8 cellular contexts compared by ENCODE assay signal in genomic region chr4:48778431-48779094, GRCh38. TPM values are rescaled to one million over a fixed set of nuclear protein-coding genes. Genes with fewer than 3 reads are reported as not detected.
DNase-seq lines count a peak whose midpoint lies in the region; ATAC-seq and TF ChIP-seq lines count a peak whose summit lies in the region.

No MANE protein-coding gene starts in this region.

- H3K27me3 ChIP-seq in SU-DHL-6 (ENCODE audit: low read length) (no peaks in the 10 kb centered on the region), esophagus squamous epithelium (no peaks in the 10 kb centered on the region), parathyroid adenoma (ENCODE audit: control insufficient read depth, insufficient read depth, low read length) (no peaks in the 10 kb centered on the region)

- peak overlapping the region; percentile 97 for H3K4me2 ChIP-seq in SU-DHL-6 (ENCODE audit: low read depth, low read length, poor library complexity, severe bottlenecking)
- H3K4me2 ChIP-seq in parathyroid adenoma (ENCODE audit: low read length): peak overlapping the region; percentile 90

- no peak for TF ChIP-seq CTCF in SU-DHL-6 (IDR thresholded peaks at IDR 0.05; ENCODE audit: insufficient read depth, low read length, poor library complexity, severe bottlenecking)
- TF ChIP-seq CTCF in esophagus squamous epithelium (IDR thresholded peaks at IDR 0.05): no peak
- TF ChIP-seq CTCF in parathyroid adenoma (IDR thresholded peaks at IDR 0.05): no peak

- no peak for TF ChIP-seq POLR2A in esophagus squamous epithelium (IDR thresholded peaks at IDR 0.05)

- H2AFZ ChIP-seq in SU-DHL-6 (ENCODE audit: low read depth, low read length, severe bottlenecking) (peak overlapping the region; percentile 88), parathyroid adenoma (peak overlapping the region; percentile 80)

- H3K27ac ChIP-seq in SU-DHL-6 (ENCODE audit: low read depth, low read length) (peak overlapping the region; percentile 80), esophagus squamous epithelium (peak overlapping the region; percentile 95 to 99 (median 99)), parathyroid adenoma (peak overlapping the region; percentile 92)

- H3K9me2 ChIP-seq in SU-DHL-6 (replicated peaks; ENCODE audit: insufficient read depth, low read length): no peaks in the 10 kb centered on the region

- intact Hi-C loops in esophagus squamous epithelium (cut with DNase I): no loop called here

- H3K9me3 ChIP-seq in SU-DHL-6 (ENCODE audit: insufficient read depth, low read length) (no peaks in the 10 kb centered on the region), esophagus squamous epithelium (no peaks in the 10 kb centered on the region), parathyroid adenoma (ENCODE audit: control insufficient read depth, low read length) (no peaks in the 10 kb centered on the region)

- DNase-seq in stimulated activated naive CD4-positive, alpha-beta T cell (lab: John Stamatoyannopoulos, UW): peak in 5 of 6 experiments; percentile 1 to 40 (median 26)
- DNase-seq in stimulated activated naive CD4-positive, alpha-beta T cell treated with Interleukin-2 at 50 U/mL for 16 hours (lab: John Stamatoyannopoulos, UW): no peak
- DNase-seq in esophagus squamous epithelium (lab: John Stamatoyannopoulos, UW) (no peak), iPS-NIHi7 (ENCODE audit: extremely low spot score) (no peak)
- no peak for DNase-seq in stimulated activated CD4-positive, alpha-beta T cell treated with anti-CD3 and anti-CD28 coated beads, Interleukin-4, amount 100 ng/mL, for 1 hour

- no peak for ATAC-seq in GM18867 (IDR thresholded peaks at IDR 0.05; ENCODE audit: unreplicated experiment)

- H3K4me1 ChIP-seq in esophagus squamous epithelium (peaks cover 14 to 61% (median 32%) of the 10 kb centered on the region in 3 donors), parathyroid adenoma (peaks cover 2% of the 10 kb centered on the region)

- H4K20me1 ChIP-seq in SU-DHL-6 (ENCODE audit: low read depth, low read length): peaks cover 38% of the 10 kb centered on the region

- H3K9ac ChIP-seq in SU-DHL-6 (ENCODE audit: low read length): peak overlapping the region; percentile 97
- H3K9ac ChIP-seq in parathyroid adenoma: peak overlapping the region; percentile 84

- H3K79me2 ChIP-seq in SU-DHL-6 (ENCODE audit: insufficient read depth, low read length) (peaks cover 64% of the 10 kb centered on the region), parathyroid adenoma (peaks cover 9% of the 10 kb centered on the region)

- H3K36me3 ChIP-seq in SU-DHL-6 (ENCODE audit: low read length) (no peaks in the 10 kb centered on the region), esophagus squamous epithelium (no peaks in the 10 kb centered on the region), parathyroid adenoma (ENCODE audit: control insufficient read depth, insufficient read depth, low read length) (no peaks in the 10 kb centered on the region)

- H3K4me3 ChIP-seq in SU-DHL-6 (ENCODE audit: insufficient read depth, low read length, poor library complexity, severe bottlenecking) (peak overlapping the region; percentile 92), esophagus squamous epithelium (peak overlapping the region; percentile 92 to 99 (median 96)), parathyroid adenoma (ENCODE audit: low read depth, low read length) (peak overlapping the region; percentile 85)

- WGBS in esophagus squamous epithelium, 2 donors: 0 to 1% methylated on average over 8 of the region's 8 CpGs

- peaks cover 11% of the 10 kb centered on the region for H3F3A ChIP-seq in SU-DHL-6 (ENCODE audit: insufficient read depth)

RNA-seq across cellular contexts. Expression of gene FRYL, which starts 1.5 kb away (rescaled TPM):
- total RNA-seq in esophagus squamous epithelium: 10 to 100 TPM; 26.1 to 69.6 (median 38.1) TPM

RNA-seq across cellular contexts. Expression of gene OCIAD1, which starts 52.3 kb away (rescaled TPM):
- total RNA-seq in esophagus squamous epithelium: 10 to 100 TPM; 63.3 to 97.7 (median 77.8) TPM

Comparison
In these comparisons a context has a peak if more than half of its experiments do, and no peak if none do; other contexts are left out.
1. DNase-seq: peak in stimulated activated naive CD4-positive, alpha-beta T cell (5 of 6); none in stimulated activated naive CD4-positive, alpha-beta T cell treated with Interleukin-2 at 50 U/mL for 16 hours (single experiment), esophagus squamous epithelium (single experiment), iPS-NIHi7 (single experiment) and stimulated activated CD4-positive, alpha-beta T cell treated with anti-CD3 and anti-CD28 coated beads, Interleukin-4, amount 100 ng/mL, for 1 hour (single experiment).
2. Peak in every context shown above with its lines, with median percentiles within 50 percentile points of each other: H3K27ac ChIP-seq and H3K4me3 ChIP-seq.